8 cellular contexts compared by ENCODE assay signal in genomic region chr11:117817213-117818035, GRCh38. TPM values are rescaled to one million over a fixed set of nuclear protein-coding genes. Genes with fewer than 3 reads are reported as not detected.
A peak's percentile ranks its signal among the peaks of the same experiment; 100 is the strongest.
DNase-seq lines count a peak whose midpoint lies in the region; ATAC-seq and TF ChIP-seq lines count a peak whose summit lies in the region.

No MANE protein-coding gene starts in this region.

- H3K27ac ChIP-seq in muscle layer of colon (ENCODE audit: low read depth, low read length) = peak overlapping the region; percentile 23

- peaks cover 28% of the 10 kb centered on the region for H3K4me1 ChIP-seq in NT2/D1 (ENCODE audit: insufficient read depth, insufficient read length)
- H3K4me1 ChIP-seq in muscle layer of colon (ENCODE audit: insufficient read depth, low read length) = peaks cover 21% of the 10 kb centered on the region

- H3K9ac ChIP-seq in NT2/D1 (ENCODE audit: insufficient read length, low read depth) (peak overlapping the region; percentile 79), muscle layer of colon (ENCODE audit: low read length) (no peak overlapping the region)

- no peak for ATAC-seq in HG02571 (IDR thresholded peaks at IDR 0.05; ENCODE audit: unreplicated experiment)

- peak; percentile 88 for DNase-seq in HT-29 (ENCODE audit: low spot score)
- peak; percentile 77 for DNase-seq in NT2/D1 (ENCODE audit: low read depth, low spot score)
- DNase-seq in activated CD8-positive, alpha-beta memory T cell treated with anti-CD3 and anti-CD28 coated beads, Interleukin-2, amount 50 U/mL, for 48 hours = peak; percentile 98
- peak; percentile 94 for DNase-seq in epithelial cell of proximal tubule (ENCODE audit: low read depth)
- peak; percentile 74 to 83 for DNase-seq in stimulated activated CD8-positive, alpha-beta memory T cell treated with anti-CD3 and anti-CD28 coated beads, Interleukin-7, amount 100 ng/mL, for 1 hour (ENCODE audit: low read depth in 2 of 2)

- TF ChIP-seq CTCF in GM12872 (IDR thresholded peaks at IDR 0.05; ENCODE audit: insufficient read depth, low read depth, low read length) (peak; percentile 100), epithelial cell of proximal tubule (conservative IDR thresholded peaks at IDR 0.05; ENCODE audit: low read depth, low read length) (peak; percentile 99)

- H3K36me3 ChIP-seq in NT2/D1 (ENCODE audit: insufficient read depth, insufficient read length, low read length) (no peaks in the 10 kb centered on the region), muscle layer of colon (ENCODE audit: insufficient read depth, low read length) (no peaks in the 10 kb centered on the region)

- H3K9me3 ChIP-seq in NT2/D1 (ENCODE audit: insufficient read depth, low read length) (no peaks in the 10 kb centered on the region), muscle layer of colon (ENCODE audit: low read length) (no peaks in the 10 kb centered on the region)

- H3K27me3 ChIP-seq in NT2/D1 (ENCODE audit: insufficient read depth, insufficient read length) = no peaks in the 10 kb centered on the region
- no peaks in the 10 kb centered on the region for H3K27me3 ChIP-seq in muscle layer of colon (ENCODE audit: control insufficient read depth in 1 of 2, insufficient read depth in 2 of 2, low read length in 2 of 2)

- H3K4me3 ChIP-seq in NT2/D1 (ENCODE audit: insufficient read length, low read depth) = peak overlapping the region; percentile 38
- H3K4me3 ChIP-seq in epithelial cell of proximal tubule (ENCODE audit: low read depth, low read length) = peak overlapping the region; percentile 55
- peak overlapping the region in 1 of 2 donors; percentile 29 for H3K4me3 ChIP-seq in muscle layer of colon (ENCODE audit: low read depth in 1 of 2, low read length in 2 of 2)

RNA-seq across cellular contexts. Expression of gene FXYD2, which starts 7.1 kb away (rescaled TPM):
- 2.4 and 6.1 TPM in 2 replicates for total RNA-seq in HT-29 (2014; rRNA removed; shearing (Covaris generic))
- 109 and 286 TPM in 2 replicates for total RNA-seq in epithelial cell of proximal tubule

RNA-seq across cellular contexts. Expression of gene DSCAML1, which starts 20.4 kb away (rescaled TPM):
- total RNA-seq in HT-29 (2014; rRNA removed; shearing (Covaris generic)) = 0.31 TPM in 1 of 2 replicates, not detected in the other
- 0.29 and 4.0 TPM in 2 replicates for total RNA-seq in epithelial cell of proximal tubule

RNA-seq across cellular contexts. Expression of gene FXYD6, which starts 59.0 kb away (rescaled TPM):
- total RNA-seq in HT-29 (2014; rRNA removed; shearing (Covaris generic)) = not detected in 2 replicates
- 23.9 and 71.2 TPM in 2 replicates for total RNA-seq in epithelial cell of proximal tubule

Comparison
In these comparisons a context has a peak if more than half of its experiments do, and no peak if none do; other contexts are left out.
1. RNA of gene FXYD2, which starts 7.1 kb away (total RNA-seq): 109 to 286 TPM in epithelial cell of proximal tubule; 2.4 to 6.1 TPM in HT-29; every median in the first group is over 10 times any median in the second.
2. RNA of gene FXYD6, which starts 59.0 kb away (total RNA-seq): 23.9 to 71.2 TPM in epithelial cell of proximal tubule; not detected in HT-29; every median in the first group is over 10 times any median in the second.
3. Peak in every context shown above with its lines, with median percentiles within 50 percentile points of each other: DNase-seq.